ENCODE assay signal across 23 cellular contexts in the genomic region with DNA sequence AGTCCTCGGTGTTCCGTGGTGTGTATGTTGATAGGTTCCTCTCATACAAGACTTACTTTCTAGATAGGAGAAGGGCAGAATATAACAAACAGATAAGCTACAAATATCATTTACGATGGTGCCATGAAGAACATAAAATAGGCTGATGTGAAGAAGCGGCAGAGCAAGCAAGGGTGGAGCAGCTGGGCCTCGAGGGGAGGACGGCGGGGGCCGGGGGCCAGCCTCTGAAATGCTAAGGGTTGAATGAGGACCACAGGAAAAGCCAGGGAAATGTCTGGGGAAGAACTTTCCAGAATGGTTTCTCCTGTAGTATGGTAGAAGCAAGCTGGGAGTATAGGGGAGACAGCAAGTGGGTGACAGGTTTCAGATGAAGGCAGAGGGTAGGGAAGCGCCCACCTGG.
"Had no signal": no experiment of that assay in that cellular context is flagged by ENCODE, and none has a peak within 500 bp of the region (broad histone marks: within the 10 kb centered on the region; RNA-seq: fewer than 3 reads in every experiment).

No MANE protein-coding gene starts in this region.

- H3K9me3 Mint-ChIP-seq: dendritic cell treated with granulocyte-macrophage colony-stimulating factor and Interleukin-4, amounts not matched to agents 40 ng/mL and 50 ng/mL, for 4 days; endodermal cell had no signal

- DNase-seq: colonic mucosa; cortex of kidney; dermis blood vessel endothelial cell; dorsolateral prefrontal cortex; effector CD4-positive, alpha-beta T cell; effector CD8-positive, alpha-beta T cell; effector memory CD4-positive, alpha-beta T cell; effector memory CD8-positive, alpha-beta T cell; endodermal cell; erythroblast; esophagus squamous epithelium; foreskin fibroblast; foreskin keratinocyte; foreskin melanocyte; gastrocnemius medialis; head of caudate nucleus; heart left ventricle; heart right ventricle had no signal

- FAIRE-seq: colon, endothelial cell of umbilical vein had no signal

- ATAC-seq: effector memory CD8-positive, alpha-beta T cell; esophagus mucosa; foreskin keratinocyte; gastrocnemius medialis; gastroesophageal sphincter; heart left ventricle; heart right ventricle had no signal

- H3K27me3 Mint-ChIP-seq: dendritic cell treated with granulocyte-macrophage colony-stimulating factor and Interleukin-4, amounts not matched to agents 40 ng/mL and 50 ng/mL, for 4 days; effector memory CD8-positive, alpha-beta T cell had no signal

- H3K27ac Mint-ChIP-seq: dendritic cell treated with granulocyte-macrophage colony-stimulating factor and Interleukin-4, amounts not matched to agents 40 ng/mL and 50 ng/mL, for 4 days; effector memory CD8-positive, alpha-beta T cell; endodermal cell had no signal

- H3K4me3 Mint-ChIP-seq: dendritic cell treated with granulocyte-macrophage colony-stimulating factor and Interleukin-4, amounts not matched to agents 40 ng/mL and 50 ng/mL, for 4 days; effector memory CD8-positive, alpha-beta T cell; endodermal cell had no signal
